In genomic region chr1:33372677-33373076, GRCh38 we compare ENCODE assay signal across 36 cellular contexts. TPM values are rescaled to one million over a fixed set of nuclear protein-coding genes. Genes with fewer than 3 reads are reported as not detected.
A peak's percentile ranks its signal among the peaks of the same experiment; 100 is the strongest.
DNase-seq lines count a peak whose midpoint lies in the region; ATAC-seq, FAIRE-seq and TF ChIP-seq lines count a peak whose summit lies in the region.
"Had no signal": no experiment of that assay in that cellular context is flagged by ENCODE, and none has a peak within 500 bp of the region (broad histone marks: within the 10 kb centered on the region; RNA-seq: fewer than 3 reads in every experiment).

No MANE protein-coding gene starts in this region.

- ATAC-seq in GM12878: no peak
- no peak for ATAC-seq in foreskin keratinocyte
- no peak for ATAC-seq in HG03108 (IDR thresholded peaks at IDR 0.05; ENCODE audit: unreplicated experiment)
- ATAC-seq: activated CD8-positive, alpha-beta T cell treated with anti-CD3 and anti-CD28 coated beads, Interleukin-2, amount 10 ng/mL, durations not matched to agents 7 days and 5 days; activated T-helper 17 cell treated with anti-CD3 and anti-CD28 coated beads, Interleukin-2, amount 50 U/mL, for 72 hours; left colon; mucosa of descending colon; natural killer cell had no signal

- peaks cover 0 to 6% of the 10 kb centered on the region in 2 experiments; a peak in 1 of 4 replicates for H3K27me3 ChIP-seq in GM12878 (replicated peaks in 1 of 2; ENCODE audit: control insufficient read depth in 2 of 2, insufficient read depth in 2 of 2, low read length in 1 of 2)
- no peaks in the 10 kb centered on the region for H3K27me3 ChIP-seq in foreskin keratinocyte
- H3K27me3 ChIP-seq: adrenal gland, BLaER1, thyroid gland, uterus had no signal

- RAD21 ChIA-PET in GM12878 (lab: Charles Lee; ENCODE audit: unreplicated experiment): interaction anchor here (0.9 to 1.4 kb wide), 4 partner anchors 77 to 99 kb away, joined by 3 to 14 read pairs (median 6); partner anchors contain the start of gene ZSCAN20

- H3K4me3 ChIP-seq in GM12878: no peak overlapping the region
- H3K4me3 ChIP-seq: adrenal gland, BLaER1, mucosa of descending colon, thyroid gland, uterus had no signal

- H3K79me2 ChIP-seq in GM12878 (ENCODE audit: control insufficient read depth, insufficient read depth, low read length): no peaks in the 10 kb centered on the region

- H3K36me3 ChIP-seq in GM12878 (ENCODE audit: control insufficient read depth in 2 of 2, insufficient read depth in 2 of 2, low read length in 1 of 2): no peaks in the 10 kb centered on the region
- H3K36me3 ChIP-seq: thyroid gland, uterus had no signal

- no TSS peak for BruUV-seq in GM12878 (replicated peaks; lab: Mats Ljungman, UMichigan)

- no peak for FAIRE-seq in GM12878 (lab: Jason Lieb, UNC)
- FAIRE-seq: endothelial cell of umbilical vein, GM18507, GM19239, H54 had no signal

- DNase-seq in EH (ENCODE audit: low read depth) (peak; percentile 27), HFFc6 (no peak), GM12878 (ENCODE audit: low read depth, low spot score) (no peak), foreskin keratinocyte (no peak), GM19240 (ENCODE audit: insufficient read length, low spot score) (no peak), NCI-H345 treated with DMSO at 0.1 percent for 48 hours (lab: John Stamatoyannopoulos, UW; ENCODE audit: unreplicated experiment) (no peak)
- DNase-seq: ACHN; activated CD8-positive, alpha-beta T cell treated with anti-CD3 and anti-CD28 coated beads, Interleukin-2, amount 10 ng/mL, durations not matched to agents 7 days and 5 days; activated naive CD4-positive, alpha-beta T cell treated with anti-CD3 and anti-CD28 coated beads, Interleukin-2, amount 10 ng/mL, durations not matched to agents 7 days and 5 days; adrenal gland; Caco-2; GF-D8; left colon; mucosa of descending colon; natural killer cell; NCI-H1092; NCI-H1694 treated with DMSO at 0.1 percent for 48 hours; NCI-H2171 treated with DMSO at 0.1 percent for 48 hours; NCI-H524 treated with DMSO at 0.1 percent for 48 hours; NK-92 treated with Interleukin-12 subunit alpha and Interleukin-12 subunit beta, amount 100 ng/mL, for 24 hours; SHP77; stimulated activated CD4-positive, alpha-beta T cell treated with anti-CD3 and anti-CD28 coated beads, Interleukin-4, amount 100 ng/mL, for 1 hour; T-helper 2 cell; thyroid gland; uterus had no signal

- no peaks in the 10 kb centered on the region for H4K20me1 ChIP-seq in GM12878 (ENCODE audit: control insufficient read depth, insufficient read depth)
- H4K20me1 ChIP-seq: BLaER1 had no signal

- in situ Hi-C loops in GM12878 (cut with MboI): no loop called here

- H3K9ac ChIP-seq in GM12878 (ENCODE audit: control insufficient read depth, insufficient read depth, low read length): no peak overlapping the region
- H3K9ac ChIP-seq: BLaER1 had no signal

- WGBS in GM12878 (ENCODE audit: insufficient coverage, insufficient replicate concordance, low lambda C conversion rate, missing lambda C conversion rate): 40% methylated on average over 4 of the region's 4 CpGs

- POLR2A ChIA-PET in GM12878 (lab: Charles Lee): interaction anchor here (0.6 kb wide), 1 partner anchor 76 kb away, joined by 4 read pairs; no protein-coding TSS in a partner anchor

- SMC1A ChIA-PET in GM12878 (lab: Charles Lee; ENCODE audit: uncharacterized antibody, unreplicated experiment): interaction anchor here (0.9 to 1.6 kb wide), 5 partner anchors 77 to 99 kb away, joined by 3 to 13 read pairs (median 4); no protein-coding TSS in a partner anchor

- peaks cover 36% of the 10 kb centered on the region for H3K4me1 Mint-ChIP-seq in HFFc6 (ENCODE audit: low read depth)
- H3K4me1 Mint-ChIP-seq: activated T-helper 17 cell treated with anti-CD3 and anti-CD28 coated beads, Interleukin-2, amount 50 U/mL, for 72 hours; natural killer cell had no signal

- TF ChIP-seq RAD21 in GM12878 (IDR thresholded peaks at IDR 0.05; ENCODE audit: insufficient read depth, low read depth, low read length): no peak

- no peak for TF ChIP-seq POLR2A in GM12878 (IDR thresholded peaks at IDR 0.05; ENCODE audit: low read depth, low read length)

- H3K4me3 Mint-ChIP-seq in HFFc6: no peak overlapping the region
- H3K4me3 Mint-ChIP-seq: activated CD8-positive, alpha-beta T cell treated with anti-CD3 and anti-CD28 coated beads, Interleukin-2, amount 10 ng/mL, durations not matched to agents 7 days and 5 days; activated naive CD4-positive, alpha-beta T cell treated with anti-CD3 and anti-CD28 coated beads, Interleukin-2, amount 10 ng/mL, durations not matched to agents 7 days and 5 days; activated T-helper 17 cell treated with anti-CD3 and anti-CD28 coated beads, Interleukin-2, amount 50 U/mL, for 72 hours; natural killer cell had no signal

- no peaks in the 10 kb centered on the region for H3K4me1 ChIP-seq in GM12878 (ENCODE audit: control insufficient read depth, insufficient read depth, low read length)
- no peaks in the 10 kb centered on the region for H3K4me1 ChIP-seq in foreskin keratinocyte
- H3K4me1 ChIP-seq: uterus had no signal

- no peaks in the 10 kb centered on the region for H3K9me3 ChIP-seq in GM12878 (replicated peaks; ENCODE audit: control insufficient read depth, insufficient read depth, low read length)
- H3K9me3 ChIP-seq: adrenal gland, BLaER1, Caco-2, mucosa of descending colon, thyroid gland, uterus had no signal

- TF ChIP-seq CTCF in HFFc6 (IDR thresholded peaks at IDR 0.05) (peak; percentile 13; the same call in 1 of the 2 replicates), GM12878 (IDR thresholded peaks at IDR 0.05 in 2 of 3, conservative IDR thresholded peaks at IDR 0.05 in 1 of 3; ENCODE audit: control insufficient read depth in 2 of 3, extremely low read depth in 1 of 3, insufficient read depth in 1 of 3, low read depth in 3 of 3, low read length in 3 of 3) (peak in 2 of 3 experiments; percentile 5 to 32; a peak in 2 of 6 replicates), foreskin keratinocyte (conservative IDR thresholded peaks at IDR 0.05) (peak; percentile 18)

- CTCF ChIA-PET in GM12878 (lab: Yijun Ruan, JAX): interaction anchor here (0.7 to 2.0 kb wide), 8 partner anchors 81 to 245 kb away, joined by 3 to 23 read pairs (median 4); partner anchors contain the start of gene ZSCAN20

- H3K27ac ChIP-seq in GM12878 (ENCODE audit: control insufficient read depth, insufficient read depth) (no peak overlapping the region), foreskin keratinocyte (no peak overlapping the region)
- H3K27ac ChIP-seq: adrenal gland, BLaER1, thyroid gland, uterus had no signal

- no peak for TF ChIP-seq EP300 in GM12878 (IDR thresholded peaks at IDR 0.05; ENCODE audit: borderline replicate concordance in 1 of 2, control insufficient read depth in 1 of 2, low read depth in 2 of 2, low read length in 2 of 2)

- no peak overlapping the region for H2AFZ ChIP-seq in GM12878 (ENCODE audit: control insufficient read depth, low read depth, low read length)

- H3K27ac Mint-ChIP-seq in HFFc6: no peak overlapping the region
- H3K27ac Mint-ChIP-seq: activated CD8-positive, alpha-beta T cell treated with anti-CD3 and anti-CD28 coated beads, Interleukin-2, amount 10 ng/mL, durations not matched to agents 7 days and 5 days; activated naive CD4-positive, alpha-beta T cell treated with anti-CD3 and anti-CD28 coated beads, Interleukin-2, amount 10 ng/mL, durations not matched to agents 7 days and 5 days; activated T-helper 17 cell treated with anti-CD3 and anti-CD28 coated beads, Interleukin-2, amount 50 U/mL, for 72 hours; natural killer cell had no signal

- intact Hi-C loops in GM12878 (cut with micrococcal nuclease; ENCODE audit: unreplicated experiment): no loop called here

- H3K4me2 ChIP-seq in GM12878 (ENCODE audit: control insufficient read depth, insufficient read depth): no peak overlapping the region
- H3K4me2 ChIP-seq: BLaER1 had no signal

- H3K36me3 Mint-ChIP-seq in HFFc6 (ENCODE audit: low read depth): 0 out of 2 replicates have a peak, but pooled peaks cover 6% of the 10 kb centered on the region
- H3K36me3 Mint-ChIP-seq: activated naive CD4-positive, alpha-beta T cell treated with anti-CD3 and anti-CD28 coated beads, Interleukin-2, amount 10 ng/mL, durations not matched to agents 7 days and 5 days; natural killer cell had no signal

- no peaks in the 10 kb centered on the region; the same call in 1 of the 2 replicates for H3K27me3 Mint-ChIP-seq in HFFc6 (ENCODE audit: insufficient read depth)

- no peaks in the 10 kb centered on the region for H3K9me3 Mint-ChIP-seq in HFFc6
- H3K9me3 Mint-ChIP-seq: activated naive CD4-positive, alpha-beta T cell treated with anti-CD3 and anti-CD28 coated beads, Interleukin-2, amount 10 ng/mL, durations not matched to agents 7 days and 5 days; activated T-helper 17 cell treated with anti-CD3 and anti-CD28 coated beads, Interleukin-2, amount 50 U/mL, for 72 hours; natural killer cell had no signal

RNA-seq across cellular contexts. Expression of gene A3GALT2, which starts 51.8 kb away (rescaled TPM):
- total RNA-seq in HFFc6 (2021; fragmentation: NEBNext Ultra II Directional; extraction: Animal tissue kit (Norgen Biotek cat#: 25700)): not detected
- total RNA-seq in GM12878 (2013; cell fraction: nucleolus; rRNA removed): not detected in 2 replicates
- not detected in 2 replicates for total RNA-seq in GM12878 (2014; rRNA removed)
- not detected in 2 replicates for total RNA-seq in GM12878 (2014; rRNA removed; fragmentation: Illumina TruSeq; extraction: Trizol)
- not detected in 2 replicates for total RNA-seq in GM12878 (2021)
- polyA plus RNA-seq in GM12878 (2011; ENCODE audit: low read depth): not detected
- not detected in 2 replicates for polyA plus RNA-seq in GM12878 (2011; rRNA removed)
- not detected in 2 replicates for polyA plus RNA-seq in GM12878 (2011; cell fraction: cytosol; rRNA removed)
- not detected in 2 replicates for polyA plus RNA-seq in GM12878 (2011; cell fraction: nucleus; rRNA removed)
- not detected in 2 replicates for polyA plus RNA-seq in GM12878 (2012)
- not detected in 2 replicates for polyA plus RNA-seq in GM12878 (2014; fragmentation: Illumina TruSeq; extraction: Trizol)
- polyA plus RNA-seq in GM12878 (2014; fragmentation: Nextera tagmentation; extraction: Ambion mirVana): not detected
- not detected in 2 replicates for polyA plus RNA-seq in GM12878 (2014; rRNA removed)
- polyA plus RNA-seq in GM12878 (2016; fragmentation: Nextera tagmentation; extraction: Ambion mirVana): not detected
- polyA minus RNA-seq in GM12878 (2011; rRNA and poly(A)+ RNA removed): not detected in 2 replicates
- polyA minus RNA-seq in GM12878 (2011; cell fraction: cytosol; rRNA and poly(A)+ RNA removed): not detected in 2 replicates
- polyA minus RNA-seq in GM12878 (2011; cell fraction: nucleus; rRNA and poly(A)+ RNA removed): not detected in 2 replicates
- total RNA-seq in foreskin keratinocyte: not detected in 2 replicates
- not detected in 2 replicates for polyA plus RNA-seq in foreskin keratinocyte
- total RNA-seq: activated CD8-positive, alpha-beta T cell treated with anti-CD3 and anti-CD28 coated beads, Interleukin-2, amount 10 ng/mL, durations not matched to agents 7 days and 5 days; activated T-helper 17 cell treated with anti-CD3 and anti-CD28 coated beads, Interleukin-2, amount 50 U/mL, for 72 hours; Caco-2; endothelial cell of umbilical vein; fibroblast of lung; left colon; lung microvascular endothelial cell; mucosa of descending colon; natural killer cell; osteoblast; pulmonary artery endothelial cell had no signal
- polyA plus RNA-seq: endothelial cell of umbilical vein, fibroblast of lung had no signal

RNA-seq across cellular contexts. Expression of gene PHC2, which starts 58.2 kb away (rescaled TPM):
- total RNA-seq in HFFc6 (2021; fragmentation: NEBNext Ultra II Directional; extraction: Animal tissue kit (Norgen Biotek cat#: 25700)): 100 to 1,000 TPM in 2 of 6 experiments, 10 to 100 TPM in 4; 86.5 to 105 (median 99.6) TPM
- 8.7 and 10.8 TPM in 2 replicates for total RNA-seq in GM12878 (2013; cell fraction: nucleolus; rRNA removed)
- 27.7 and 29.3 TPM in 2 replicates for total RNA-seq in GM12878 (2014; rRNA removed)
- 16.4 and 19.3 TPM in 2 replicates for total RNA-seq in GM12878 (2014; rRNA removed; fragmentation: Illumina TruSeq; extraction: Trizol)
- 35.9 and 36.0 TPM in 2 replicates for total RNA-seq in GM12878 (2021)
- 7.5 TPM for polyA plus RNA-seq in GM12878 (2011; ENCODE audit: low read depth)
- 8.9 and 13.5 TPM in 2 replicates for polyA plus RNA-seq in GM12878 (2011; rRNA removed)
- 20.2 and 22.7 TPM in 2 replicates for polyA plus RNA-seq in GM12878 (2011; cell fraction: cytosol; rRNA removed)
- 17.1 and 20.8 TPM in 2 replicates for polyA plus RNA-seq in GM12878 (2011; cell fraction: nucleus; rRNA removed)
- 13.6 and 14.9 TPM in 2 replicates for polyA plus RNA-seq in GM12878 (2012)
- 17.2 and 31.7 TPM in 2 replicates for polyA plus RNA-seq in GM12878 (2014; fragmentation: Illumina TruSeq; extraction: Trizol)
- 1 to 10 TPM; 2.4 to 6.5 TPM for polyA plus RNA-seq in GM12878 (2014; fragmentation: Nextera tagmentation; extraction: Ambion mirVana)
- polyA plus RNA-seq in GM12878 (2014; rRNA removed): 28.2 and 29.0 TPM in 2 replicates
- 1 to 10 TPM; 2.0 to 6.6 TPM for polyA plus RNA-seq in GM12878 (2016; fragmentation: Nextera tagmentation; extraction: Ambion mirVana)
- 7.5 and 18.4 TPM in 2 replicates for polyA minus RNA-seq in GM12878 (2011; rRNA and poly(A)+ RNA removed)
- 4.7 and 5.1 TPM in 2 replicates for polyA minus RNA-seq in GM12878 (2011; cell fraction: cytosol; rRNA and poly(A)+ RNA removed)
- polyA minus RNA-seq in GM12878 (2011; cell fraction: nucleus; rRNA and poly(A)+ RNA removed): 3.0 and 5.7 TPM in 2 replicates
- 98.4 and 117 TPM in 2 replicates for total RNA-seq in foreskin keratinocyte
- polyA plus RNA-seq in foreskin keratinocyte: 94.9 and 98.7 TPM in 2 replicates
